In genomic region chrX:101931494-101932248, GRCh38 we compare ENCODE assay signal across 8 cellular contexts. TPM values are rescaled to one million over a fixed set of nuclear protein-coding genes. Genes with fewer than 3 reads are reported as not detected.
A peak's percentile ranks its signal among the peaks of the same experiment; 100 is the strongest.
DNase-seq lines count a peak whose midpoint lies in the region; ATAC-seq lines count a peak whose summit lies in the region.

Gene ZMAT1 (minus strand): TSS chrX:101932027. CDS start chrX:101932008, 19 bp downstream.

- peak; percentile 92 for ATAC-seq in GM18498 (IDR thresholded peaks at IDR 0.05; ENCODE audit: unreplicated experiment)
- peak; percentile 88 for ATAC-seq in HG02884 (IDR thresholded peaks at IDR 0.05; ENCODE audit: unreplicated experiment)
- ATAC-seq in sciatic nerve = peak; percentile 99

- intact Hi-C loops in sciatic nerve (cut with DNase I) = no loop called here

- DNase-seq in NCI-H146 treated with DMSO at 0.1 percent for 48 hours (lab: John Stamatoyannopoulos, UW; ENCODE audit: unreplicated experiment) (peak; percentile 38), T-helper 22 cell (ENCODE audit: low read depth) (peak; percentile 80), astrocyte of the hippocampus (ENCODE audit: low read depth, low spot score) (peak; percentile 93), iPS DF 19.7 (ENCODE audit: low read depth, low spot score) (peak; percentile 71), sciatic nerve (ENCODE audit: low spot score) (peak; percentile 98), cortex of kidney (lab: John Stamatoyannopoulos, UW) (no peak)

RNA-seq across cellular contexts. Expression of gene ZMAT1, which starts in this region (rescaled TPM):
- 35.0 TPM for total RNA-seq in sciatic nerve
